8 cellular contexts compared by ENCODE assay signal in genomic region chr6:5143625-5144311, GRCh38. TPM values are rescaled to one million over a fixed set of nuclear protein-coding genes. Genes with fewer than 3 reads are reported as not detected.
A peak's percentile ranks its signal among the peaks of the same experiment; 100 is the strongest.
DNase-seq lines count a peak whose midpoint lies in the region; ATAC-seq and TF ChIP-seq lines count a peak whose summit lies in the region.

No MANE protein-coding gene starts in this region.

- intact Hi-C loops in OCI-LY7 (cut with micrococcal nuclease; ENCODE audit: unreplicated experiment) = loop anchor here (1.0 to 5.0 kb wide), 5 partner anchors 32 to 255 kb away; partner anchors contain the start of genes FARS2 and LYRM4
- intact Hi-C loops in natural killer cell (cut with micrococcal nuclease) = loop anchor here (1.0 kb wide), 3 partner anchors 160 to 1404 kb away; no protein-coding TSS in a partner anchor

- H3K9me3 ChIP-seq in OCI-LY7 (ENCODE audit: low read length) = no peaks in the 10 kb centered on the region

- no peaks in the 10 kb centered on the region for H3K27me3 ChIP-seq in KMS-11 (ENCODE audit: insufficient read depth, low read depth)

- POLR2A ChIA-PET in OCI-LY7 (lab: Charles Lee) = interaction anchor here (0.5 to 1.0 kb wide), 3 partner anchors 67 to 1085 kb away, joined by 3 to 5 read pairs (median 4); no protein-coding TSS in a partner anchor

- CTCF ChIA-PET in OCI-LY7 (lab: Charles Lee; ENCODE audit: unreplicated experiment) = interaction anchor here (0.8 to 1.5 kb wide), 4 partner anchors 8 to 236 kb away, joined by 3 to 6 read pairs (median 4); no protein-coding TSS in a partner anchor

- no TSS peak for BruUV-seq in OCI-LY7 (replicated peaks; lab: Mats Ljungman, UMichigan)

- peak; percentile 90 for TF ChIP-seq CTCF in GM12873 (IDR thresholded peaks at IDR 0.05; ENCODE audit: insufficient read depth, low read depth, low read length, missing control alignments)
- peak; percentile 91 for TF ChIP-seq CTCF in KMS-11 (conservative IDR thresholded peaks at IDR 0.05; ENCODE audit: low read depth, low read length)
- TF ChIP-seq CTCF in OCI-LY7 (conservative IDR thresholded peaks at IDR 0.05; ENCODE audit: low read length) = peak; percentile 97
- TF ChIP-seq CTCF in natural killer cell (IDR thresholded peaks at IDR 0.05) = peak; percentile 99

- H4K20me1 ChIP-seq in KMS-11 (ENCODE audit: insufficient read depth) (no peaks in the 10 kb centered on the region), OCI-LY7 (ENCODE audit: insufficient read depth, low read length) (0 out of 2 replicates have a peak, but pooled peaks cover 3% of the 10 kb centered on the region)

- no peak overlapping the region for H2AFZ ChIP-seq in KMS-11 (ENCODE audit: low read depth)
- H2AFZ ChIP-seq in OCI-LY7 (ENCODE audit: low read length) = no peak overlapping the region

- H3K9me3 Mint-ChIP-seq in natural killer cell = no peaks in the 10 kb centered on the region

- H3K4me1 Mint-ChIP-seq in natural killer cell = no peaks in the 10 kb centered on the region

- no peaks in the 10 kb centered on the region for H3K4me1 ChIP-seq in KMS-11 (ENCODE audit: low read depth, poor library complexity, severe bottlenecking)
- peaks cover 13% of the 10 kb centered on the region for H3K4me1 ChIP-seq in OCI-LY7 (ENCODE audit: insufficient read depth, low read length, poor library complexity, severe bottlenecking)

- H3K27ac ChIP-seq in KMS-11 (no peak overlapping the region), OCI-LY7 (ENCODE audit: low read depth, low read length, poor library complexity, severe bottlenecking) (no peak overlapping the region)

- H3K4me2 ChIP-seq in KMS-11 (no peak overlapping the region), OCI-LY7 (ENCODE audit: low read length) (no peak overlapping the region)

- peak; percentile 79 for DNase-seq in OCI-LY7 (ENCODE audit: low spot score)
- peak; percentile 85 for DNase-seq in activated T-cell treated with anti-CD3 and anti-CD28 coated beads for 1 hour (ENCODE audit: low read depth)
- peak; percentile 79 for DNase-seq in natural killer cell
- DNase-seq in stimulated activated CD8-positive, alpha-beta memory T cell treated with anti-CD3 and anti-CD28 coated beads, Interleukin-7, amount 100 ng/mL, for 48 hours (ENCODE audit: extremely low read depth in 1 of 2, low read depth in 1 of 2) = peak; percentile 45 to 59

- peak; percentile 72 for ATAC-seq in esophagus mucosa
- peak; percentile 64 to 84 (median 70) for ATAC-seq in natural killer cell
- ATAC-seq in GM18498 (IDR thresholded peaks at IDR 0.05; ENCODE audit: unreplicated experiment) = no peak

- no peak overlapping the region for H3K27ac Mint-ChIP-seq in natural killer cell

- no peak overlapping the region for H3K9ac ChIP-seq in KMS-11

- no peaks in the 10 kb centered on the region for H3K36me3 ChIP-seq in KMS-11 (ENCODE audit: insufficient read depth)
- no peaks in the 10 kb centered on the region for H3K36me3 ChIP-seq in OCI-LY7 (ENCODE audit: insufficient read depth, low read length)

- H3K79me2 ChIP-seq in KMS-11 (ENCODE audit: insufficient read depth, low read depth) (no peaks in the 10 kb centered on the region), OCI-LY7 (ENCODE audit: insufficient read depth, low read depth, low read length) (no peaks in the 10 kb centered on the region)

- H3K27me3 Mint-ChIP-seq in natural killer cell (ENCODE audit: low read depth in 2 of 2) = no peaks in the 10 kb centered on the region

- H3K36me3 Mint-ChIP-seq in natural killer cell = no peaks in the 10 kb centered on the region

- H3K9me2 ChIP-seq in OCI-LY7 (ENCODE audit: insufficient read depth, low read length) = no peaks in the 10 kb centered on the region

- H3K4me3 ChIP-seq in KMS-11 (IDR thresholded peaks at IDR 0.05; ENCODE audit: insufficient read depth, low read depth, low read length) (no peak overlapping the region), OCI-LY7 (ENCODE audit: low read depth, low read length, poor library complexity, severe bottlenecking) (no peak overlapping the region)

- H3K4me3 Mint-ChIP-seq in natural killer cell = no peak overlapping the region

RNA-seq across cellular contexts. Expression of gene PPP1R3G, which starts 58.6 kb away (rescaled TPM):
- 0.10 and 0.13 TPM in 2 replicates for total RNA-seq in OCI-LY7 (2014; rRNA removed; shearing (Covaris generic))
- total RNA-seq in OCI-LY7 (2022) (0.10 TPM in 1 of 2 replicates, not detected in the other), esophagus mucosa (2.0 TPM), natural killer cell (under 1 TPM in 1 of 3 donors, not detected in 2; 0.07 TPM)
